1 cellular context compared by ENCODE assay signal in the genomic region with DNA sequence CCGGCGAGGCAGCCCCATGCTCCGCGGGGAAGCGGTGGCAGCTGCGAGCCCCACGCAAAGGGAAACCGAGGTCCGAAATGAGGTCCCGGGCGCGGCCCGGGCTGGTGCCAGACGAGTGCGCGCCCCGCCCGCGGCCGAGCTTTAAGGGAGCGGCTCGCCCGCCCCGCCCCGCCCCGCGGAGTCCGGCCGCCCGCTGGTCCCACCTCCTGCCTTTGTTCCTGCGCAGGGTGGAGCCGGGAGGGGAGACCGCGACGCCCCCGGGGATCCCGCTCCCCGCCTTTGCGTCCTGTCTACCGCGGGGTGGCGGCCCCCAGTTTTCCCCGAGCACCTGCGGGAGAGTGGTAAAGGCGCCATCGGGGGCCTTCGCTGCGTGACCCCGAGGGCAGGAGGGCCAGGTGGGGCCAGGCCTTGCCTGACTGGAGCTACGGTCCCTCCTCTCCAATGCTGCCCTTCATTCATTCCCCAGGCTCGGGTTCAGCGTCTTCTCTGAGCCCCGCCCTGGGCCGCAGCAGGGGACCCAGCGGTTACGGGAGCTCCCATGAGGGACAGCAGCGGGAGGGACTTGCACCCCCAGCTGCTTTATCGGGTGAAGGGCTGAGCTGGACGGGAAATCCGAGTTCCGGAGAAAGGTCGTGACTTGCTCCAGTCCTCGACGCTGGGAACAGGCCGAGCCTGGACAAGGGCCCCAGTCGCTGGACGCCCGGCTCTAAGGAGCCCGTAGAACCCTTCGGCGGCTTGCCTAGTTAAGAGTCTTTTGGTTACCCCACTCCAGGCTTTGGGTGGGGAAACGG.
TF ChIP-seq lines count a peak whose summit lies in the region.

HES2 (minus strand) TSS at position 117 of the 791 bp plus-strand sequence; CDS start at position 18, 99 bp downstream.

TF ChIP-seq in H1, 55 proteins besides CTCF, POLR2A, EP300 and RAD21:
- TF ChIP-seq SAP30 (IDR thresholded peaks at IDR 0.05; ENCODE audit: insufficient read depth, insufficient replicate concordance, low read length) (no peak), E2F6 (IDR thresholded peaks at IDR 0.05) (0 out of 2 replicates have a peak, but pooled peaks have one; percentile 20), SIN3A (conservative IDR thresholded peaks at IDR 0.05 in 1 of 2, IDR thresholded peaks at IDR 0.05 in 1 of 2; ENCODE audit: low read depth in 1 of 2, low read length in 2 of 2) (0 out of 4 replicates have a peak, but pooled peaks of 1 of the 2 experiments have one; percentile 27), KDM4A (IDR thresholded peaks at IDR 0.05; ENCODE audit: low read depth, low read length, severe bottlenecking) (peak; percentile 49), SIX5 (IDR thresholded peaks at IDR 0.05; ENCODE audit: low read depth, low read length) (no peak), TBP (IDR thresholded peaks at IDR 0.05; ENCODE audit: low read depth, low read length) (no peak), SUZ12 (IDR thresholded peaks at IDR 0.05; ENCODE audit: low read length) (peak; percentile 65; the same call in 1 of the 2 replicates), EZH2 (IDR thresholded peaks at IDR 0.05; ENCODE audit: low read depth, low read length, severe bottlenecking) (peak; percentile 17)
